11 cellular contexts compared by ENCODE assay signal in genomic region chr14:61469771-61470170, GRCh38.
DNase-seq lines count a peak whose midpoint lies in the region; ATAC-seq, FAIRE-seq and TF ChIP-seq lines count a peak whose summit lies in the region.
"Had no signal": no experiment of that assay in that cellular context is flagged by ENCODE, and none has a peak within 500 bp of the region (broad histone marks: within the 10 kb centered on the region; RNA-seq: fewer than 3 reads in every experiment).

No MANE protein-coding gene starts in this region.

- peak overlapping the region; percentile 94; the same call in 1 of the 2 replicates for H2BK20ac ChIP-seq in H1 (ENCODE audit: low read length)

- TF ChIP-seq CTCF in OCI-LY1 (IDR thresholded peaks at IDR 0.05; ENCODE audit: low read length): no peak
- no peak for TF ChIP-seq CTCF in H1 (IDR thresholded peaks at IDR 0.05; ENCODE audit: control extremely low read depth in 1 of 3, insufficient read depth in 1 of 3, low read depth in 1 of 3, low read length in 3 of 3)
- TF ChIP-seq CTCF in gastroesophageal sphincter (IDR thresholded peaks at IDR 0.05): no peak

- H3K4me3 ChIP-seq in OCI-LY1 (ENCODE audit: low read depth, low read length, poor library complexity, severe bottlenecking) (no peak overlapping the region), H1 (ENCODE audit: extremely low read depth in 1 of 4, insufficient read depth in 2 of 4, low read depth in 3 of 4, low read length in 4 of 4) (0 out of 8 replicates have a peak overlapping the region, but pooled peaks of 1 of the 4 experiments have one; percentile 39), gastroesophageal sphincter (no peak overlapping the region)

- H3K27ac ChIP-seq in OCI-LY1 (ENCODE audit: low read depth, low read length, poor library complexity, severe bottlenecking): peak overlapping the region; percentile 100
- H3K27ac ChIP-seq in H1 (ENCODE audit: low read depth, low read length): no peak overlapping the region
- H3K27ac ChIP-seq in gastroesophageal sphincter: peak overlapping the region in 2 of 4 donors; percentile 10 to 64

- H3K23ac ChIP-seq in H1 (ENCODE audit: insufficient read length): no peak overlapping the region

- no peak overlapping the region for H3K56ac ChIP-seq in H1 (replicated peaks; ENCODE audit: insufficient read length, low read depth, low read length)

- H3K27ac Mint-ChIP-seq in activated T-cell treated with anti-CD3 and anti-CD28 coated beads, Interleukin-2, amount 50 U/mL, for 72 hours: peak overlapping the region; percentile 94
- peak overlapping the region; percentile 92 for H3K27ac Mint-ChIP-seq in stimulated activated effector memory CD8-positive, alpha-beta T cell treated with anti-CD3 and anti-CD28 coated beads, Interleukin-12 subunit alpha, Interleukin-12 subunit beta, amount 100 ng/mL, for 72 hours

- H2BK5ac ChIP-seq in H1 (ENCODE audit: low read depth, low read length): peak overlapping the region; percentile 60; the same call in 1 of the 2 replicates

- POLR2A ChIA-PET in H1 (lab: Charles Lee; ENCODE audit: partially characterized antibody): interaction anchor here (0.9 to 2.1 kb wide), 6 partner anchors 9 to 292 kb away, joined by 3 to 9 read pairs (median 4); partner anchors contain the start of genes HIF1A and SNAPC1

- peak overlapping the region; percentile 83 to 88 for H3K4me3 Mint-ChIP-seq in activated T-cell treated with anti-CD3 and anti-CD28 coated beads, Interleukin-2, amount 50 U/mL, for 72 hours
- H3K4me3 Mint-ChIP-seq in stimulated activated effector memory CD8-positive, alpha-beta T cell treated with anti-CD3 and anti-CD28 coated beads, Interleukin-12 subunit alpha, Interleukin-12 subunit beta, amount 100 ng/mL, for 72 hours: no peak overlapping the region

- no peaks in the 10 kb centered on the region for H3K27me3 Mint-ChIP-seq in activated T-cell treated with anti-CD3 and anti-CD28 coated beads, Interleukin-2, amount 50 U/mL, for 72 hours (ENCODE audit: low read depth)

- H3K4me1 Mint-ChIP-seq in activated T-cell treated with anti-CD3 and anti-CD28 coated beads, Interleukin-2, amount 50 U/mL, for 72 hours (ENCODE audit: low read depth): peaks cover 97% of the 10 kb centered on the region
- H3K4me1 Mint-ChIP-seq in stimulated activated effector memory CD8-positive, alpha-beta T cell treated with anti-CD3 and anti-CD28 coated beads, Interleukin-12 subunit alpha, Interleukin-12 subunit beta, amount 100 ng/mL, for 72 hours: peaks cover 91% of the 10 kb centered on the region

- no peaks in the 10 kb centered on the region for H3K27me3 ChIP-seq in OCI-LY1 (ENCODE audit: insufficient read depth, low read length)
- H3K27me3 ChIP-seq in H1 (replicated peaks in 1 of 4; ENCODE audit: control insufficient read depth in 3 of 4, extremely low read depth in 1 of 4, insufficient read depth in 3 of 4, low read length in 3 of 4): no peaks in the 10 kb centered on the region
- no peaks in the 10 kb centered on the region for H3K27me3 ChIP-seq in gastroesophageal sphincter
- H3K27me3 ChIP-seq: tibial nerve had no signal

- TF ChIP-seq RAD21 in H1 (IDR thresholded peaks at IDR 0.05 in 1 of 2, conservative IDR thresholded peaks at IDR 0.05 in 1 of 2; ENCODE audit: low read depth in 2 of 2, low read length in 2 of 2): no peak

- no peak overlapping the region for H4K8ac ChIP-seq in H1 (ENCODE audit: extremely low read depth, insufficient read depth, low read length)

- H3K23me2 ChIP-seq in H1 (ENCODE audit: low read depth, low read length): peaks cover 4% of the 10 kb centered on the region; the same call in 1 of the 2 replicates

- H3K9ac ChIP-seq in OCI-LY1 (ENCODE audit: low read length): no peak overlapping the region; the same call in 1 of the 2 replicates
- no peak overlapping the region; a peak in 1 of 7 replicates for H3K9ac ChIP-seq in H1 (replicated peaks in 1 of 4; ENCODE audit: extremely low read depth in 1 of 4, low read depth in 3 of 4, low read length in 3 of 4)

- no peak overlapping the region for H2BK120ac ChIP-seq in H1 (replicated peaks; ENCODE audit: low read depth, low read length)

- H3K79me2 ChIP-seq in OCI-LY1 (ENCODE audit: insufficient read depth, low read length) (no peaks in the 10 kb centered on the region), H1 (ENCODE audit: control insufficient read depth in 1 of 2, insufficient read depth in 2 of 2, low read length in 2 of 2) (no peaks in the 10 kb centered on the region)

- H4K5ac ChIP-seq in H1 (ENCODE audit: insufficient read length, low read depth, low read length): no peak overlapping the region

- peak overlapping the region; percentile 88; the same call in 1 of the 2 replicates for H2BK15ac ChIP-seq in H1 (ENCODE audit: low read length)

- peaks cover 2 to 4% of the 10 kb centered on the region in 2 donors for H3K9me3 Mint-ChIP-seq in activated T-cell treated with anti-CD3 and anti-CD28 coated beads, Interleukin-2, amount 50 U/mL, for 72 hours
- H3K9me3 Mint-ChIP-seq in stimulated activated effector memory CD8-positive, alpha-beta T cell treated with anti-CD3 and anti-CD28 coated beads, Interleukin-12 subunit alpha, Interleukin-12 subunit beta, amount 100 ng/mL, for 72 hours: no peaks in the 10 kb centered on the region

- no peak for DNase-seq in activated T-cell treated with anti-CD3 and anti-CD28 coated beads, Interleukin-2, amount 50 U/mL, for 72 hours
- DNase-seq in activated T-cell treated with anti-CD3 and anti-CD28 coated beads for 4 hours: no peak
- DNase-seq in H1 (ENCODE audit: low read depth in 1 of 2, low spot score in 2 of 2): no peak
- DNase-seq in stimulated activated effector memory CD8-positive, alpha-beta T cell treated with anti-CD3 and anti-CD28 coated beads, Interleukin-12 subunit alpha, Interleukin-12 subunit beta, amount 100 ng/mL, for 72 hours (ENCODE audit: low spot score in 2 of 2): no peak
- no peak for DNase-seq in cerebellum (ENCODE audit: low spot score)
- DNase-seq in A172 (ENCODE audit: low spot score): no peak
- DNase-seq: effector CD8-positive, alpha-beta T cell; stimulated activated CD4-positive, alpha-beta T cell treated with anti-CD3 and anti-CD28 coated beads, Interleukin-4, amount 100 ng/mL, for 24 hours had no signal

- H3K9me2 ChIP-seq in OCI-LY1 (ENCODE audit: low read depth, low read length): no peaks in the 10 kb centered on the region

- TF ChIP-seq POLR2A in H1 (IDR thresholded peaks at IDR 0.05; ENCODE audit: control extremely low read depth in 1 of 2, low read depth in 2 of 2, low read length in 2 of 2) (no peak), gastroesophageal sphincter (IDR thresholded peaks at IDR 0.05) (no peak)

- H4K20me1 ChIP-seq in OCI-LY1 (ENCODE audit: insufficient read depth, low read length): no peaks in the 10 kb centered on the region
- no peaks in the 10 kb centered on the region for H4K20me1 ChIP-seq in H1 (replicated peaks in 1 of 2; ENCODE audit: control insufficient read depth in 1 of 2, insufficient read depth in 2 of 2, low read length in 2 of 2)

- H2AFZ ChIP-seq in OCI-LY1 (ENCODE audit: low read length): no peak overlapping the region
- H2AFZ ChIP-seq in H1 (ENCODE audit: low read length): no peak overlapping the region

- H3F3A ChIP-seq in OCI-LY1 (ENCODE audit: insufficient read depth, low read length): 0 out of 2 replicates have a peak, but pooled peaks cover 4% of the 10 kb centered on the region

- H3K4ac ChIP-seq in H1 (replicated peaks; ENCODE audit: insufficient read length, low read depth, low read length): no peak overlapping the region

- H3K4me2 ChIP-seq in OCI-LY1 (ENCODE audit: low read length) (peak overlapping the region; percentile 86; the same call in 1 of the 2 replicates), H1 (ENCODE audit: insufficient read depth in 1 of 2, low read depth in 2 of 2, low read length in 2 of 2) (peak overlapping the region; percentile 45 to 59; a peak in 3 of 4 replicates)

- ATAC-seq in activated T-cell treated with anti-CD3 and anti-CD28 coated beads, Interleukin-2, amount 50 U/mL, for 72 hours (replicated peaks in 1 of 2): no peak
- ATAC-seq in stimulated activated effector memory CD8-positive, alpha-beta T cell treated with anti-CD3 and anti-CD28 coated beads, Interleukin-12 subunit alpha, Interleukin-12 subunit beta, amount 100 ng/mL, for 72 hours: no peak
- ATAC-seq in gastroesophageal sphincter: no peak

- FAIRE-seq in H1 (lab: Jason Lieb, UNC): no peak

- TF ChIP-seq EP300 in H1 (IDR thresholded peaks at IDR 0.05; ENCODE audit: borderline replicate concordance in 1 of 2, low read depth in 2 of 2, low read length in 2 of 2) (no peak), gastroesophageal sphincter (IDR thresholded peaks at IDR 0.05) (no peak)

- H3K36me3 Mint-ChIP-seq in activated T-cell treated with anti-CD3 and anti-CD28 coated beads, Interleukin-2, amount 50 U/mL, for 72 hours (ENCODE audit: insufficient read depth in 2 of 2): peaks cover 16 to 22% of the 10 kb centered on the region in 2 donors
- H3K36me3 Mint-ChIP-seq in stimulated activated effector memory CD8-positive, alpha-beta T cell treated with anti-CD3 and anti-CD28 coated beads, Interleukin-12 subunit alpha, Interleukin-12 subunit beta, amount 100 ng/mL, for 72 hours: peaks cover 92% of the 10 kb centered on the region

- no peak overlapping the region for H3K14ac ChIP-seq in H1 (ENCODE audit: insufficient read length)

- no peak overlapping the region for H2AK5ac ChIP-seq in H1 (ENCODE audit: low read depth, low read length)

- H3K36me3 ChIP-seq in OCI-LY1 (ENCODE audit: insufficient read depth, low read length) (no peaks in the 10 kb centered on the region), H1 (ENCODE audit: control insufficient read depth in 2 of 4, insufficient read depth in 4 of 4, low read length in 3 of 4) (no peaks in the 10 kb centered on the region), gastroesophageal sphincter (no peaks in the 10 kb centered on the region)
- H3K36me3 ChIP-seq: tibial nerve had no signal

- H3K18ac ChIP-seq in H1 (ENCODE audit: extremely low read depth, low read length): peak overlapping the region; percentile 84

- H2BK12ac ChIP-seq in H1 (ENCODE audit: low read depth, low read length): peak overlapping the region; percentile 30; the same call in 1 of the 2 replicates

- peaks cover 64% of the 10 kb centered on the region for H3K4me1 ChIP-seq in OCI-LY1 (ENCODE audit: insufficient read depth, low read length, severe bottlenecking)
- peaks cover 4 to 21% (median 14%) of the 10 kb centered on the region in 4 experiments for H3K4me1 ChIP-seq in H1 (replicated peaks in 1 of 4; ENCODE audit: control insufficient read depth in 3 of 4, insufficient read depth in 4 of 4, low read length in 3 of 4)
- peaks cover 0 to 77% (median 23%) of the 10 kb centered on the region in 3 donors for H3K4me1 ChIP-seq in gastroesophageal sphincter

- 62% methylated on average over 6 of the region's 6 CpGs; no CpG with 5 or more reads in 1 of the 2 experiments for WGBS in H1 (ENCODE audit: extremely low coverage in 1 of 2, insufficient coverage in 1 of 2, insufficient read length in 1 of 2, insufficient replicate concordance in 2 of 2, low coverage in 1 of 2, low lambda C conversion rate in 2 of 2, missing lambda C conversion rate in 1 of 2), 2 experiments
- WGBS in gastroesophageal sphincter (ENCODE audit: low coverage in 1 of 2), 2 donors: 70 to 84% methylated on average over 4 of the region's 6 CpGs

- H3K79me1 ChIP-seq in H1 (ENCODE audit: low read depth, low read length): no peaks in the 10 kb centered on the region

- H4K91ac ChIP-seq in H1 (replicated peaks; ENCODE audit: insufficient read length, low read length): no peak overlapping the region

- CTCF ChIA-PET in H1 (lab: Charles Lee; ENCODE audit: partially characterized antibody): interaction anchor here (0.6 to 5.6 kb wide), 20 partner anchors 9 to 668 kb away, joined by 3 to 29 read pairs (median 4); no protein-coding TSS in a partner anchor

- H3K9me3 ChIP-seq in OCI-LY1 (ENCODE audit: low read length) (no peaks in the 10 kb centered on the region), H1 (ENCODE audit: insufficient read depth in 2 of 2, low read depth in 1 of 2, low read length in 1 of 2) (no peaks in the 10 kb centered on the region), gastroesophageal sphincter (no peaks in the 10 kb centered on the region)
- H3K9me3 ChIP-seq: tibial nerve had no signal
